Comparison of ENCODE assay signal across 11 cellular contexts in genomic region chr13:88068975-88069374, GRCh38.
DNase-seq lines count a peak whose midpoint lies in the region; ATAC-seq and TF ChIP-seq lines count a peak whose summit lies in the region.
"Had no signal": no experiment of that assay in that cellular context is flagged by ENCODE, and none has a peak within 500 bp of the region (broad histone marks: within the 10 kb centered on the region; RNA-seq: fewer than 3 reads in every experiment).

No MANE protein-coding gene starts in this region.

- DNase-seq in stimulated activated CD4-positive, alpha-beta T cell treated with anti-CD3 and anti-CD28 coated beads, Interleukin-15, amount 100 ng/mL, for 24 hours, result peak; percentile 13
- no peak for DNase-seq in stimulated activated CD4-positive, alpha-beta T cell treated with anti-CD3 and anti-CD28 coated beads, Interleukin-4, amount 100 ng/mL, for 4 hours
- DNase-seq in NCI-H1694 treated with DMSO at 0.1 percent for 48 hours (lab: John Stamatoyannopoulos, UW) (peak; percentile 9), endothelial cell (ENCODE audit: low spot score) (peak; percentile 26), GM10266 (ENCODE audit: extremely low spot score) (no peak), NCI-H2029 treated with DMSO at 0.1 percent for 48 hours (lab: John Stamatoyannopoulos, UW) (no peak), DMS79 (lab: John Stamatoyannopoulos, UW) (no peak)
- DNase-seq: aorta, GDM1 had no signal

- no peaks in the 10 kb centered on the region for H3K9me3 Mint-ChIP-seq in endothelial cell (ENCODE audit: unreplicated experiment)

- TF ChIP-seq CTCF in endothelial cell (IDR thresholded peaks at IDR 0.05; ENCODE audit: unreplicated experiment) (no peak), GM10266 (IDR thresholded peaks at IDR 0.05; ENCODE audit: control insufficient read depth, insufficient read depth, low read depth, missing control alignments) (no peak)

- H3K4me3 Mint-ChIP-seq in endothelial cell (ENCODE audit: unreplicated experiment), result no peak overlapping the region
- H3K4me3 Mint-ChIP-seq: dendritic cell treated with granulocyte-macrophage colony-stimulating factor and Interleukin-4, amounts not matched to agents 40 ng/mL and 50 ng/mL, for 4 days had no signal

- H3K36me3 Mint-ChIP-seq in endothelial cell (ENCODE audit: low read depth, unreplicated experiment), result no peaks in the 10 kb centered on the region

- H3K27me3 Mint-ChIP-seq in endothelial cell (ENCODE audit: unreplicated experiment), result no peaks in the 10 kb centered on the region
- H3K27me3 Mint-ChIP-seq: dendritic cell treated with granulocyte-macrophage colony-stimulating factor and Interleukin-4, amounts not matched to agents 40 ng/mL and 50 ng/mL, for 4 days had no signal

- H3K4me1 Mint-ChIP-seq in endothelial cell (ENCODE audit: unreplicated experiment), result no peaks in the 10 kb centered on the region

- no peak for ATAC-seq in HG03442 (IDR thresholded peaks at IDR 0.05; ENCODE audit: unreplicated experiment)

- no peak overlapping the region for H3K27ac Mint-ChIP-seq in endothelial cell (ENCODE audit: unreplicated experiment)
- H3K27ac Mint-ChIP-seq: dendritic cell treated with granulocyte-macrophage colony-stimulating factor and Interleukin-4, amounts not matched to agents 40 ng/mL and 50 ng/mL, for 4 days had no signal

Comparison
In these comparisons a context has a peak if more than half of its experiments do, and no peak if none do; other contexts are left out.
1. DNase-seq: peak in stimulated activated CD4-positive, alpha-beta T cell treated with anti-CD3 and anti-CD28 coated beads, Interleukin-15, amount 100 ng/mL, for 24 hours (single experiment), NCI-H1694 treated with DMSO at 0.1 percent for 48 hours (single experiment) and endothelial cell (single experiment); none in stimulated activated CD4-positive, alpha-beta T cell treated with anti-CD3 and anti-CD28 coated beads, Interleukin-4, amount 100 ng/mL, for 4 hours (0 of 2), GM10266 (single experiment), NCI-H2029 treated with DMSO at 0.1 percent for 48 hours (single experiment) and DMS79 (single experiment).